22 cellular contexts compared by ENCODE assay signal in the genomic region with DNA sequence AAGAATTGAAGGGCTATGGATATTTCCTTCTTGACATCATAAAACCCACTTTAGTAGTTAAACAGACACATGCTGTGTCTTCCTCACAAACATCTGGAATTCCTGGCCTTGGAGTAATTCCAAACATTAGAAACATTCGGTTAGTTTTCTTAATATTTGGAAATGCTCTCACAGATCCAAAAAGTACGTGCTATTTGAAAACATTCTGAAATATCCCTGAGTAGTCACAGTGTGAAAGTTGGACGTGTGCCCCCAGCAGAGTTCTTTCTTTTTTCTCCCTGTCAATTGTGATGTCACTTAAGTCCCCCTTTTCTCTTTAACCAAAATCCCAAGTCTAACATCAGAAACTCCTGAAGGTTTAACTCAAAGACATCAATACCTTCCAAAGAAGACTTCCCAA.
"Had no signal": no experiment of that assay in that cellular context is flagged by ENCODE, and none has a peak within 500 bp of the region (broad histone marks: within the 10 kb centered on the region; RNA-seq: fewer than 3 reads in every experiment).

No MANE protein-coding gene starts in this region.

- DNase-seq: activated B cell treated with CpG ODN at 0.5 μM for 24 hours; activated CD4-positive, alpha-beta memory T cell treated with anti-CD3 and anti-CD28 coated beads, Interleukin-2, amount 10 ng/mL, durations not matched to agents 7 days and 5 days; activated CD4-positive, alpha-beta T cell treated with anti-CD3 and anti-CD28 coated beads for 4 hours; activated CD8-positive, alpha-beta memory T cell treated with anti-CD3 and anti-CD28 coated beads, Interleukin-2, amount 10 ng/mL, durations not matched to agents 7 days and 5 days; activated naive CD4-positive, alpha-beta T cell; activated naive CD8-positive, alpha-beta T cell treated with anti-CD3 and anti-CD28 coated beads for 36 hours; amniotic stem cell; body of pancreas; erythroblast; foreskin fibroblast; hypothalamus; islet precursor cell; mesendoderm; naive thymus-derived CD4-positive, alpha-beta T cell; SIG-M5; stimulated activated CD4-positive, alpha-beta T cell treated with anti-CD3 and anti-CD28 coated beads, Interleukin-12 subunit alpha, Interleukin-12 subunit beta, amount 100 ng/mL, for 4 hours; stimulated activated CD4-positive, alpha-beta T cell treated with anti-CD3 and anti-CD28 coated beads, Interleukin-1b, Interleukin-23, amount 100 ng/mL, for 48 hours; stimulated activated CD8-positive, alpha-beta memory T cell treated with anti-CD3 and anti-CD28 coated beads, Interleukin-4, amount 100 ng/mL, for 48 hours; stimulated activated naive CD4-positive, alpha-beta T cell; T-cell had no signal

- H3K4me1 ChIP-seq: body of pancreas had no signal

- H3K9ac ChIP-seq: neural progenitor cell had no signal

- H3K4me2 ChIP-seq: neural progenitor cell had no signal

- H2AFZ ChIP-seq: neural progenitor cell had no signal

- H3K27ac ChIP-seq: body of pancreas, neural progenitor cell had no signal

- H3K27me3 ChIP-seq: body of pancreas, neural progenitor cell had no signal

- H3K4me3 ChIP-seq: body of pancreas, coronary artery, neural progenitor cell had no signal

- H3K9me3 ChIP-seq: body of pancreas had no signal

- H3K36me3 ChIP-seq: neural progenitor cell had no signal
